In the genomic region with DNA sequence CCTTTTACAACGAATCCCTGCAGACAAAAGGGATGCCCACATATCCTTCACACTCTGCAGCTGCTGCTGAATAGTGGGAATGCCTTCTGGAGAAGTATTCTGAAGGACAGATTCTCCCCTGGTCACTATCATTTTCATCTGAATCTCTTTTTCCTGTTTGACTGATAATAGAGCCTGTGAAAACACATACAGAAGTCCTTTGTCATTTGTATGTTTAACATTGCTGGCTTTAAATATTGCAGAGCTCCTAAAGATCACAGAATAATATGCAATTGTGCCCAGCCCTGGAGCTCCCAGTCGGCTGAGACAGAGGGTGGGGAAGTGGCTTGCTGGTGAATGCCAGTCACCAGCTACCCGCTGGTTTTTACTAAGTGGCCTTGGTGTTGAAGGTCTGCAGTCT, we compare ENCODE assay signal across 15 cellular contexts.
DNase-seq lines count a peak whose midpoint lies in the region; ATAC-seq and TF ChIP-seq lines count a peak whose summit lies in the region.
"Had no signal": no experiment of that assay in that cellular context is flagged by ENCODE, and none has a peak within 500 bp of the region (broad histone marks: within the 10 kb centered on the region; RNA-seq: fewer than 3 reads in every experiment).

No MANE protein-coding gene starts in this region.

- H3K4me3 ChIP-seq in A673 (ENCODE audit: low read depth, low read length, poor library complexity, severe bottlenecking) (no peak overlapping the region), neuronal stem cell (ENCODE audit: low read length in 2 of 2) (no peak overlapping the region), HAP-1 (no peak overlapping the region)
- H3K4me3 ChIP-seq: A549, BLaER1, GM23338, K562 had no signal

- H3K9me3 ChIP-seq in A673 (ENCODE audit: low read depth, low read length, poor library complexity, severe bottlenecking) = no peaks in the 10 kb centered on the region
- H3K9me3 ChIP-seq in neuronal stem cell (replicated peaks in 1 of 2; ENCODE audit: control insufficient read depth in 2 of 2, insufficient read depth in 1 of 2, low read depth in 1 of 2, low read length in 2 of 2) = no peaks in the 10 kb centered on the region
- no peaks in the 10 kb centered on the region for H3K9me3 ChIP-seq in HAP-1
- H3K9me3 ChIP-seq: A549, BLaER1 had no signal

- DNase-seq in A673 (ENCODE audit: low spot score) (peak; percentile 17), COLO829 (ENCODE audit: low spot score) (peak; percentile 44), neuronal stem cell (ENCODE audit: low spot score) (no peak), HAP-1 (ENCODE audit: low spot score in 2 of 2) (no peak), mucosa of gallbladder (ENCODE audit: low spot score) (no peak)
- DNase-seq: Calu3; CD8-positive, alpha-beta memory T cell; DMS 273 treated with DMSO at 0.1 percent for 48 hours; H7 had no signal

- no peak overlapping the region for H2BK120ac ChIP-seq in neuronal stem cell (ENCODE audit: low read depth, low read length)

- H3K4me1 ChIP-seq in A673 (ENCODE audit: insufficient read depth, low read length, poor library complexity, severe bottlenecking) = no peaks in the 10 kb centered on the region
- peaks cover 10 to 17% of the 10 kb centered on the region in 2 donors for H3K4me1 ChIP-seq in neuronal stem cell (ENCODE audit: control insufficient read depth in 2 of 2, insufficient read depth in 1 of 2, low read depth in 1 of 2, low read length in 2 of 2)
- H3K4me1 ChIP-seq in HAP-1 = no peaks in the 10 kb centered on the region
- H3K4me1 ChIP-seq: A549, BLaER1 had no signal

- no peak overlapping the region for H2AK5ac ChIP-seq in neuronal stem cell (ENCODE audit: low read depth, low read length)

- no peak overlapping the region for H2BK12ac ChIP-seq in neuronal stem cell (ENCODE audit: low read length)

- no TSS peak for BruUV-seq in A673 (replicated peaks; lab: Mats Ljungman, UMichigan)

- no peak overlapping the region for H2BK5ac ChIP-seq in neuronal stem cell (ENCODE audit: low read length)

- H4K8ac ChIP-seq in neuronal stem cell (ENCODE audit: low read depth, low read length) = no peak overlapping the region

- peak overlapping the region; percentile 10 for H2AFZ ChIP-seq in neuronal stem cell (ENCODE audit: low read length)
- H2AFZ ChIP-seq: GM23338 had no signal

- no peak overlapping the region for H3K9ac ChIP-seq in neuronal stem cell (ENCODE audit: low read depth, low read length, poor library complexity)
- H3K9ac ChIP-seq: BLaER1 had no signal

- no peak overlapping the region for H2BK15ac ChIP-seq in neuronal stem cell (ENCODE audit: low read length)

- ATAC-seq in GM19463 (IDR thresholded peaks at IDR 0.05; ENCODE audit: unreplicated experiment) = no peak
- ATAC-seq: A549, GM23338, K562 had no signal

- H3K27me3 ChIP-seq in A673 (replicated peaks; ENCODE audit: insufficient read depth, low read depth, low read length, poor library complexity) (no peaks in the 10 kb centered on the region), neuronal stem cell (ENCODE audit: control insufficient read depth in 3 of 3, insufficient read depth in 3 of 3, low read depth in 1 of 3, low read length in 3 of 3) (no peaks in the 10 kb centered on the region), HAP-1 (ENCODE audit: low read depth) (0 out of 2 replicates have a peak, but pooled peaks cover 2% of the 10 kb centered on the region)
- H3K27me3 ChIP-seq: BLaER1 had no signal

- H4K91ac ChIP-seq in neuronal stem cell (ENCODE audit: low read depth, low read length, poor library complexity) = no peak overlapping the region

- POLR2A ChIA-PET in A673 (lab: Charles Lee; ENCODE audit: low non-redundant PET) = no interaction called here

- no peak overlapping the region for H3K4ac ChIP-seq in neuronal stem cell (ENCODE audit: low read length)

- no peak overlapping the region for H3K23ac ChIP-seq in neuronal stem cell (ENCODE audit: low read depth, low read length, poor library complexity)

- no peak overlapping the region for H3K4me2 ChIP-seq in neuronal stem cell (ENCODE audit: insufficient read depth, low read length, poor library complexity, severe bottlenecking)
- H3K4me2 ChIP-seq: A549, BLaER1, GM23338 had no signal

- H3K18ac ChIP-seq in neuronal stem cell (ENCODE audit: low read length) = no peak overlapping the region

- TF ChIP-seq CTCF in A673 (conservative IDR thresholded peaks at IDR 0.05; ENCODE audit: low read depth, low read length) = no peak
- TF ChIP-seq CTCF in VCaP (conservative IDR thresholded peaks at IDR 0.05) = no peak

- CTCF ChIA-PET in A673 (lab: Charles Lee) = no interaction called here

- no peak overlapping the region for H3K14ac ChIP-seq in neuronal stem cell (ENCODE audit: low read length)

- H3K79me1 ChIP-seq in neuronal stem cell (ENCODE audit: low read depth, low read length) = no peaks in the 10 kb centered on the region

- no peaks in the 10 kb centered on the region for H3K36me3 ChIP-seq in A673 (ENCODE audit: insufficient read depth, low read length, poor library complexity, severe bottlenecking)
- no peaks in the 10 kb centered on the region for H3K36me3 ChIP-seq in neuronal stem cell (replicated peaks in 1 of 2; ENCODE audit: control insufficient read depth in 2 of 2, insufficient read depth in 2 of 2, low read length in 2 of 2)
- H3K36me3 ChIP-seq in HAP-1 (replicated peaks) = no peaks in the 10 kb centered on the region
- H3K36me3 ChIP-seq: BLaER1 had no signal

- intact Hi-C loops in A673 (cut with micrococcal nuclease; ENCODE audit: unreplicated experiment) = no loop called here

- in situ Hi-C loops in HAP-1 (cut with MboI; ENCODE audit: low sequenced_read_pairs) = no loop called here

- WGBS in neuronal stem cell (ENCODE audit: extremely low coverage in 2 of 2, insufficient read length in 2 of 2, insufficient replicate concordance in 1 of 2), 2 donors = no CpG with 5 or more reads among the region's 3 CpGs

- no peak overlapping the region for H3K27ac ChIP-seq in A673 (ENCODE audit: low read depth, low read length, poor library complexity, severe bottlenecking)
- peak overlapping the region; percentile 47 for H3K27ac ChIP-seq in VCaP
- no peak overlapping the region for H3K27ac ChIP-seq in neuronal stem cell (replicated peaks; ENCODE audit: low read length)
- H3K27ac ChIP-seq: A549, BLaER1 had no signal

Comparison
In these comparisons a context has a peak if more than half of its experiments do, and no peak if none do; other contexts are left out.
1. DNase-seq: peak in A673 (single experiment) and COLO829 (single experiment); none in neuronal stem cell (single experiment), HAP-1 (0 of 2) and mucosa of gallbladder (single experiment).